ENCODE assay signal across 12 cellular contexts in the genomic region with DNA sequence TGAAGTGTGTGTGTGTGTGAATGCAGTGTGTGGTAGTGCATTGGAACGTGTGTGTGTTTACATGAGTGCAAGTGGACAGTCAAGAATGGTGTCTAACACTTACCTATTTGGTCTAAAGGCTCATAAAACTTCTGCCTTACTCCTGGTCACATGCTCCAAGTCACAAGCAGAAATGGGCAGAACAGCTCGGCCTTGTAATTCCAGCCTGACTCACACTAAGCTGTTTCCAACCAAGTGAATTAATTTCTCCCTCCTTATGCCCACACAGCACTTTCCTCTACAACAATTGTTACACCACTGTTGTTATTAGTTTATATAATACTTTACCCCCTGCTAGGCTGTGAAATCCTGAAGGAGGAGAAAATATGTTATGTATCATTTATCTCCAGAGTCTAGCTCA. TPM values are rescaled to one million over a fixed set of nuclear protein-coding genes. Genes with fewer than 3 reads are reported as not detected.
A peak's percentile ranks its signal among the peaks of the same experiment; 100 is the strongest.
DNase-seq lines count a peak whose midpoint lies in the region; ATAC-seq and TF ChIP-seq lines count a peak whose summit lies in the region.
"Had no signal": no experiment of that assay in that cellular context is flagged by ENCODE, and none has a peak within 500 bp of the region (broad histone marks: within the 10 kb centered on the region; RNA-seq: fewer than 3 reads in every experiment).

No MANE protein-coding gene starts in this region.

- no peak for ATAC-seq in activated T-helper 17 cell treated with anti-CD3 and anti-CD28 coated beads, Interleukin-2, amount 50 U/mL, for 72 hours (replicated peaks)
- no peak for ATAC-seq in naive thymus-derived CD4-positive, alpha-beta T cell

- H3K4me3 Mint-ChIP-seq in activated T-helper 17 cell treated with anti-CD3 and anti-CD28 coated beads, Interleukin-2, amount 50 U/mL, for 72 hours = no peak overlapping the region
- H3K4me3 Mint-ChIP-seq in naive thymus-derived CD4-positive, alpha-beta T cell = no peak overlapping the region

- DNase-seq in AG10803 (ENCODE audit: low read depth) = peak; percentile 69
- peak; percentile 15 for DNase-seq in RKO (ENCODE audit: low spot score)
- peak; percentile 72 to 87 for DNase-seq in fibroblast of lung (ENCODE audit: low read depth in 2 of 2)
- peak; percentile 47 for DNase-seq in prostate gland (ENCODE audit: low spot score)
- no peak for DNase-seq in naive thymus-derived CD4-positive, alpha-beta T cell
- no peak for DNase-seq in HAP-1 (ENCODE audit: low spot score in 2 of 2)
- no peak for DNase-seq in NCI-H1694 (lab: John Stamatoyannopoulos, UW)
- DNase-seq: NCI-H1105, T-helper 9 cell had no signal

- H3K9me3 Mint-ChIP-seq in activated T-helper 17 cell treated with anti-CD3 and anti-CD28 coated beads, Interleukin-2, amount 50 U/mL, for 72 hours = peaks cover 5% of the 10 kb centered on the region
- peaks cover 0 to 9% (median 0%) of the 10 kb centered on the region in 11 donors for H3K9me3 Mint-ChIP-seq in naive thymus-derived CD4-positive, alpha-beta T cell

- H3K36me3 ChIP-seq in fibroblast of lung (ENCODE audit: control insufficient read depth, insufficient read depth, low read length) = peaks cover 2% of the 10 kb centered on the region
- no peaks in the 10 kb centered on the region for H3K36me3 ChIP-seq in prostate gland
- H3K36me3 ChIP-seq in naive thymus-derived CD4-positive, alpha-beta T cell (ENCODE audit: control insufficient read depth in 2 of 3, insufficient read depth in 3 of 3, low read length in 3 of 3) = no peaks in the 10 kb centered on the region
- no peaks in the 10 kb centered on the region for H3K36me3 ChIP-seq in HAP-1 (replicated peaks)
- H3K36me3 ChIP-seq: BLaER1, cardiac muscle cell had no signal

- no peaks in the 10 kb centered on the region for H3K27me3 Mint-ChIP-seq in activated T-helper 17 cell treated with anti-CD3 and anti-CD28 coated beads, Interleukin-2, amount 50 U/mL, for 72 hours
- peaks cover 0 to 1% (median 0%) of the 10 kb centered on the region in 5 donors for H3K27me3 Mint-ChIP-seq in naive thymus-derived CD4-positive, alpha-beta T cell

- peaks cover 93% of the 10 kb centered on the region for H3K79me2 ChIP-seq in fibroblast of lung (ENCODE audit: control insufficient read depth, insufficient read depth, low read length)

- TF ChIP-seq CTCF in AG10803 (conservative IDR thresholded peaks at IDR 0.05; ENCODE audit: low read length) (no peak), fibroblast of lung (conservative IDR thresholded peaks at IDR 0.05 in 1 of 2, IDR thresholded peaks at IDR 0.05 in 1 of 2; ENCODE audit: low read depth in 1 of 2, low read length in 2 of 2) (no peak), prostate gland (IDR thresholded peaks at IDR 0.05) (no peak)

- intact Hi-C loops in prostate gland (cut with DNase I) = loop anchor here (5.0 to 10.0 kb wide), 2 partner anchors 44 to 59 kb away; partner anchors contain the start of gene DDR2
- intact Hi-C loops in naive thymus-derived CD4-positive, alpha-beta T cell (cut with micrococcal nuclease) = no loop called here

- H3K27me3 ChIP-seq in fibroblast of lung (ENCODE audit: control insufficient read depth, insufficient read depth, low read length) (no peaks in the 10 kb centered on the region), prostate gland (replicated peaks; ENCODE audit: insufficient read depth) (no peaks in the 10 kb centered on the region), HAP-1 (ENCODE audit: low read depth) (no peaks in the 10 kb centered on the region)
- H3K27me3 ChIP-seq in naive thymus-derived CD4-positive, alpha-beta T cell (ENCODE audit: control insufficient read depth in 2 of 2, insufficient read depth in 2 of 2, low read length in 2 of 2) = no peaks in the 10 kb centered on the region
- H3K27me3 ChIP-seq: BLaER1, cardiac muscle cell had no signal

- no peak overlapping the region for H3K4me3 ChIP-seq in AG10803 (ENCODE audit: low read length)
- no peak overlapping the region for H3K4me3 ChIP-seq in fibroblast of lung (replicated peaks in 1 of 4; ENCODE audit: control extremely low read depth in 1 of 4, insufficient read depth in 1 of 4, low read depth in 3 of 4, low read length in 4 of 4)
- H3K4me3 ChIP-seq in prostate gland = no peak overlapping the region
- no peak overlapping the region for H3K4me3 ChIP-seq in naive thymus-derived CD4-positive, alpha-beta T cell (ENCODE audit: low read length)
- no peak overlapping the region for H3K4me3 ChIP-seq in HAP-1
- H3K4me3 ChIP-seq: BLaER1, cardiac muscle cell had no signal

- H4K20me1 ChIP-seq in fibroblast of lung (ENCODE audit: control insufficient read depth, extremely low read depth, insufficient read depth, low read length) = no peaks in the 10 kb centered on the region
- H4K20me1 ChIP-seq: BLaER1 had no signal

- TF ChIP-seq POLR2A in prostate gland (IDR thresholded peaks at IDR 0.05) = no peak

- in situ Hi-C loops in HAP-1 (cut with MboI; ENCODE audit: low sequenced_read_pairs) = no loop called here

- peak overlapping the region; percentile 40 for H3K27ac ChIP-seq in fibroblast of lung (ENCODE audit: insufficient read depth, low read length)
- H3K27ac ChIP-seq in prostate gland = peak overlapping the region in 1 of 2 donors; percentile 41
- H3K27ac ChIP-seq in naive thymus-derived CD4-positive, alpha-beta T cell (ENCODE audit: low read depth, low read length) = no peak overlapping the region
- H3K27ac ChIP-seq: BLaER1, cardiac muscle cell had no signal

- H3K4me1 Mint-ChIP-seq in activated T-helper 17 cell treated with anti-CD3 and anti-CD28 coated beads, Interleukin-2, amount 50 U/mL, for 72 hours = no peaks in the 10 kb centered on the region
- H3K4me1 Mint-ChIP-seq in naive thymus-derived CD4-positive, alpha-beta T cell = no peaks in the 10 kb centered on the region

- no peak overlapping the region for H2AFZ ChIP-seq in fibroblast of lung (ENCODE audit: low read length)

- no peak overlapping the region for H3K9ac ChIP-seq in fibroblast of lung (ENCODE audit: insufficient read depth, low read length)
- H3K9ac ChIP-seq: BLaER1 had no signal

- H3K4me1 ChIP-seq in fibroblast of lung (ENCODE audit: control insufficient read depth, extremely low read depth, insufficient read depth, low read length) (peaks cover 54% of the 10 kb centered on the region), prostate gland (replicated peaks) (no peaks in the 10 kb centered on the region), HAP-1 (no peaks in the 10 kb centered on the region)
- H3K4me1 ChIP-seq in naive thymus-derived CD4-positive, alpha-beta T cell (ENCODE audit: control insufficient read depth in 2 of 2, insufficient read depth in 2 of 2, low read length in 2 of 2) = no peaks in the 10 kb centered on the region
- H3K4me1 ChIP-seq: BLaER1 had no signal

- H3K9me3 ChIP-seq in fibroblast of lung (ENCODE audit: control insufficient read depth, insufficient read depth, low read depth, low read length) (no peaks in the 10 kb centered on the region), prostate gland (no peaks in the 10 kb centered on the region), HAP-1 (no peaks in the 10 kb centered on the region)
- no peaks in the 10 kb centered on the region for H3K9me3 ChIP-seq in naive thymus-derived CD4-positive, alpha-beta T cell (ENCODE audit: control insufficient read depth in 2 of 3, low read length in 3 of 3)
- H3K9me3 ChIP-seq: BLaER1 had no signal

- CTCF ChIA-PET in naive thymus-derived CD4-positive, alpha-beta T cell (lab: Charles Lee) = no interaction called here

- no peak overlapping the region for H3K27ac Mint-ChIP-seq in activated T-helper 17 cell treated with anti-CD3 and anti-CD28 coated beads, Interleukin-2, amount 50 U/mL, for 72 hours
- H3K27ac Mint-ChIP-seq in naive thymus-derived CD4-positive, alpha-beta T cell = no peak overlapping the region

- POLR2A ChIA-PET in naive thymus-derived CD4-positive, alpha-beta T cell (lab: Charles Lee) = no interaction called here

- H3K36me3 Mint-ChIP-seq in activated T-helper 17 cell treated with anti-CD3 and anti-CD28 coated beads, Interleukin-2, amount 50 U/mL, for 72 hours (ENCODE audit: low read depth) = no peaks in the 10 kb centered on the region
- H3K36me3 Mint-ChIP-seq in naive thymus-derived CD4-positive, alpha-beta T cell = no peaks in the 10 kb centered on the region

- WGBS in prostate gland = 30% methylated on average over 2 of the region's 2 CpGs

- no peak overlapping the region for H3K4me2 ChIP-seq in fibroblast of lung (ENCODE audit: extremely low read depth, insufficient read depth, low read length)
- H3K4me2 ChIP-seq: BLaER1 had no signal

RNA-seq across cellular contexts. Expression of gene DDR2, which starts 43.8 kb away (rescaled TPM):
- total RNA-seq in fibroblast of lung (252 and 303 TPM in 2 replicates), prostate gland (10 to 100 TPM; 14.2 to 27.0 TPM)
- 144 and 192 TPM in 2 replicates for polyA plus RNA-seq in fibroblast of lung
- polyA plus RNA-seq in fibroblast of lung (2012) = 65.9 and 114 TPM in 2 replicates
- 313 and 334 TPM in 2 replicates for polyA minus RNA-seq in fibroblast of lung (ENCODE audit: low replicate concordance)
- 1 to 10 TPM in 1 of 2 donors, under 1 TPM in 1; 0.34 to 1.7 TPM for total RNA-seq in activated T-helper 17 cell treated with anti-CD3 and anti-CD28 coated beads, Interleukin-2, amount 50 U/mL, for 72 hours
- under 1 TPM; 0.24 to 0.44 (median 0.35) TPM for total RNA-seq in naive thymus-derived CD4-positive, alpha-beta T cell
- polyA plus RNA-seq in naive thymus-derived CD4-positive, alpha-beta T cell = not detected

Comparison
In these comparisons a context has a peak if more than half of its experiments do, and no peak if none do; other contexts are left out.
1. DNase-seq: peak in AG10803 (single experiment), RKO (single experiment), fibroblast of lung (2 of 2) and prostate gland (single experiment); none in naive thymus-derived CD4-positive, alpha-beta T cell (0 of 9), HAP-1 (0 of 2) and NCI-H1694 (single experiment).